In the genomic region with DNA sequence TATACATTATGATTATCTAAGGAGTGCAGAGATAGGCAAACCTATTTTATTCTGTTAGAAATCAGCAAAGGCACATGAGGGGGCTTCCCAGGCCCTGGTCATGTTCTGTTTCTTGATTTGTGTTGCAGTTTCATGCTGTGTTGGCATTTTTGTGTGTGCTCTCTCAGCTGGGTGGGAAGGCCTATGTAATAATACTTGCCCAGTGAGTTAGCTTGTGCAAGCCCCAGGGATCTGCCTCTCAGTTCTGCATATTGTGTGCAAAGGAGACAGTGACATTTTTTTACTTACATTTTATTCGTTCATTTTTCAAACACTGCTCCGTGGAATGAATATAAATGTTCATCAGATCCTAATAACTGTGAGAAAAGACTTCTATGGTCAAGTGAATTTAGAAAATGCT, we compare ENCODE assay signal across 18 cellular contexts.
A peak's percentile ranks its signal among the peaks of the same experiment; 100 is the strongest.
DNase-seq lines count a peak whose midpoint lies in the region; ATAC-seq and TF ChIP-seq lines count a peak whose summit lies in the region.
"Had no signal": no experiment of that assay in that cellular context is flagged by ENCODE, and none has a peak within 500 bp of the region (broad histone marks: within the 10 kb centered on the region; RNA-seq: fewer than 3 reads in every experiment).

No MANE protein-coding gene starts in this region.

- ATAC-seq in HG02588 (IDR thresholded peaks at IDR 0.05; ENCODE audit: unreplicated experiment) (no peak), GM21515 (IDR thresholded peaks at IDR 0.05; ENCODE audit: unreplicated experiment) (no peak)
- ATAC-seq: CD8-positive, alpha-beta T cell; GM12878 had no signal

- H3K36me3 ChIP-seq in MM.1S (replicated peaks; ENCODE audit: insufficient read depth, low read length) = no peaks in the 10 kb centered on the region
- H3K36me3 ChIP-seq: BLaER1 treated with 17β-estradiol and CSF1 and Interleukin-3, amounts not matched to agents 10 nM and 100 nM had no signal

- no peaks in the 10 kb centered on the region for H3K9me2 ChIP-seq in MM.1S (replicated peaks; ENCODE audit: insufficient read depth, low read length)

- no peaks in the 10 kb centered on the region for H4K20me1 ChIP-seq in MM.1S (ENCODE audit: insufficient read depth, low read length)
- H4K20me1 ChIP-seq: BLaER1 treated with 17β-estradiol and CSF1 and Interleukin-3, amounts not matched to agents 10 nM and 100 nM had no signal

- H3K79me2 ChIP-seq in MM.1S (ENCODE audit: low read length) = no peaks in the 10 kb centered on the region

- no peak overlapping the region for H3K9ac ChIP-seq in MM.1S (ENCODE audit: low read length)
- H3K9ac ChIP-seq: BLaER1 treated with 17β-estradiol and CSF1 and Interleukin-3, amounts not matched to agents 10 nM and 100 nM had no signal

- no peak overlapping the region for H3K27ac ChIP-seq in MM.1S (ENCODE audit: low read length)
- H3K27ac ChIP-seq: BLaER1 treated with 17β-estradiol and CSF1 and Interleukin-3, amounts not matched to agents 10 nM and 100 nM; C4-2B had no signal

- no peak overlapping the region for H3K4me2 ChIP-seq in MM.1S (ENCODE audit: low read depth, low read length)
- H3K4me2 ChIP-seq: BLaER1 treated with 17β-estradiol and CSF1 and Interleukin-3, amounts not matched to agents 10 nM and 100 nM had no signal

- in situ Hi-C loops in G401 (cut with HindIII; ENCODE audit: low sequenced_read_pairs) = no loop called here
- in situ Hi-C loops in KBM-7 (cut with MboI; ENCODE audit: low pct_unique_long_range_greater_than_20kb, low sequenced_read_pairs) = no loop called here

- H3K4me1 ChIP-seq in MM.1S (ENCODE audit: low read length) = peaks cover 8% of the 10 kb centered on the region; the same call in 1 of the 2 replicates
- H3K4me1 ChIP-seq: BLaER1 treated with 17β-estradiol and CSF1 and Interleukin-3, amounts not matched to agents 10 nM and 100 nM; Caco-2 had no signal

- H3K4me3 ChIP-seq in MM.1S (ENCODE audit: low read length) = no peak overlapping the region
- H3K4me3 ChIP-seq: BLaER1 treated with 17β-estradiol and CSF1 and Interleukin-3, amounts not matched to agents 10 nM and 100 nM; GM12878 had no signal

- no peaks in the 10 kb centered on the region for H3K27me3 ChIP-seq in MM.1S (replicated peaks; ENCODE audit: insufficient read depth, low read length)
- H3K27me3 ChIP-seq: BLaER1 treated with 17β-estradiol and CSF1 and Interleukin-3, amounts not matched to agents 10 nM and 100 nM had no signal

- H2AFZ ChIP-seq in MM.1S (ENCODE audit: low read length) = no peak overlapping the region

- H3K9me3 ChIP-seq in MM.1S (replicated peaks; ENCODE audit: insufficient read depth, low read length) = no peaks in the 10 kb centered on the region
- H3K9me3 ChIP-seq: BLaER1 treated with 17β-estradiol and CSF1 and Interleukin-3, amounts not matched to agents 10 nM and 100 nM; Caco-2 had no signal

- DNase-seq in G401 (ENCODE audit: low spot score) (peak; percentile 53), MM.1S (peak; percentile 69), cerebellar cortex (ENCODE audit: low spot score) (peak; percentile 44), KBM-7 (no peak), RKO (ENCODE audit: low spot score) (no peak)
- DNase-seq: 8988T; AML-193; Caco-2; Calu3; CD4-positive, alpha-beta T cell; CD8-positive, alpha-beta T cell; DMS79 treated with DMSO at 0.1 percent for 48 hours; GDM1 had no signal

- H3F3A ChIP-seq in MM.1S (ENCODE audit: insufficient read depth, low read length) = no peaks in the 10 kb centered on the region

- no peak for TF ChIP-seq CTCF in MM.1S (IDR thresholded peaks at IDR 0.05; ENCODE audit: low read length)

Comparison
In these comparisons a context has a peak if more than half of its experiments do, and no peak if none do; other contexts are left out.
1. DNase-seq: peak in G401 (single experiment), MM.1S (single experiment) and cerebellar cortex (single experiment); none in KBM-7 (single experiment) and RKO (single experiment).